In the genomic region with DNA sequence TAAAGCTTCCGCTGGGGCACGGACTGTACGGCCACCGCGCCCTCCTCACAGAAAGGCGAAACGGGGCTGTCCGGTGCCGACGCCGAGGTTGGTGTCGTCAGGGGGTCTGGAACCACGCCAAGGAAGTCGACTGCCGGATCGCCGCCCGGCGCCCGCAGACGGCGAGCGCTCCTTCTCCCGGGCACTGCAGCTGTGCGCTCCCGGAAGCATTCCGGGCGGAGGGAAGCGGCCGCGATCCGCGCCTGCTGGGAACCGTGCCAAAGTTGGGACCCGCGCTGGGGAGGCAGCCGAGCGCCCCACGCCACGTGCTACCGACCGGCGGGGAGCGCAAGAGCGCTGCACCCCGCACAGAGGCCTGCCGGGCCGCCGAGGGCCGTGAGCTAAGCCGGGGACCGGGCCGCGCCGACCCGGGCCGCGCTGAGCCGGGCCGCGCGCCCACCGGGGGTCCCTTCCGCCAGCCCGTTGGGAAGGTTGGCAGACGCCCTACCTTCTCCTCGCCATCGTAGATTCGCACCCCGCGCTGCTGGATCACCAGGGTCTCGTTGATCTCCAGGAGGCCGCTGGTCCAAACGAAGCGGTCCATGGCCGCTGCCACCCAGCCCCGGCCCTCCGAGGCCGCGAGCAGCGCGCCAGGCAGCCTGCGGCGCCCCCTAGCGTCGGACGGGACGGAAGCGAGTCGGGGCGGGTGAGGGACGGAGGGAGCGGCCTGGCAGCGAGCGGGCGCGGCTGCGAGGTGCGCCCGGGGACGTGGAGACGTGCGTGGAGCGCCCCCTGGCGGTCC, we compare ENCODE assay signal across 1 cellular context.
TF ChIP-seq lines count a peak whose summit lies in the region.

Gene VPS36, minus strand, starts transcription at position 623 of the 781 bp plus-strand sequence. Its CDS starts 40 bp downstream, at position 583.

TF ChIP-seq in HepG2, 621 proteins besides CTCF, POLR2A, EP300 and RAD21 (continued from another document and continues in another):
- TF ChIP-seq, protein P1, sequence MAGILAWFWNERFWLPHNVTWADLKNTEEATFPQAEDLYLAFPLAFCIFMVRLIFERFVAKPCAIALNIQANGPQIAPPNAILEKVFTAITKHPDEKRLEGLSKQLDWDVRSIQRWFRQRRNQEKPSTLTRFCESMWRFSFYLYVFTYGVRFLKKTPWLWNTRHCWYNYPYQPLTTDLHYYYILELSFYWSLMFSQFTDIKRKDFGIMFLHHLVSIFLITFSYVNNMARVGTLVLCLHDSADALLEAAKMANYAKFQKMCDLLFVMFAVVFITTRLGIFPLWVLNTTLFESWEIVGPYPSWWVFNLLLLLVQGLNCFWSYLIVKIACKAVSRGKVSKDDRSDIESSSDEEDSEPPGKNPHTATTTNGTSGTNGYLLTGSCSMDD (CRISPR knock-in tag; IDR thresholded peaks at IDR 0.05): no peak
- TF ChIP-seq TOE1 (CRISPR knock-in tag; IDR thresholded peaks at IDR 0.05): no peak
- TF ChIP-seq RXRB (CRISPR knock-in tag; IDR thresholded peaks at IDR 0.05; ENCODE audit: borderline replicate concordance): 0 out of 2 replicates have a peak, but pooled peaks have one; percentile 59
- peak; percentile 84 for TF ChIP-seq ZNF607 (CRISPR knock-in tag; IDR thresholded peaks at IDR 0.05; ENCODE audit: borderline replicate concordance)
- TF ChIP-seq ZNF788 (CRISPR knock-in tag; IDR thresholded peaks at IDR 0.05; ENCODE audit: borderline replicate concordance): peak; percentile 75
- TF ChIP-seq, protein P2, sequence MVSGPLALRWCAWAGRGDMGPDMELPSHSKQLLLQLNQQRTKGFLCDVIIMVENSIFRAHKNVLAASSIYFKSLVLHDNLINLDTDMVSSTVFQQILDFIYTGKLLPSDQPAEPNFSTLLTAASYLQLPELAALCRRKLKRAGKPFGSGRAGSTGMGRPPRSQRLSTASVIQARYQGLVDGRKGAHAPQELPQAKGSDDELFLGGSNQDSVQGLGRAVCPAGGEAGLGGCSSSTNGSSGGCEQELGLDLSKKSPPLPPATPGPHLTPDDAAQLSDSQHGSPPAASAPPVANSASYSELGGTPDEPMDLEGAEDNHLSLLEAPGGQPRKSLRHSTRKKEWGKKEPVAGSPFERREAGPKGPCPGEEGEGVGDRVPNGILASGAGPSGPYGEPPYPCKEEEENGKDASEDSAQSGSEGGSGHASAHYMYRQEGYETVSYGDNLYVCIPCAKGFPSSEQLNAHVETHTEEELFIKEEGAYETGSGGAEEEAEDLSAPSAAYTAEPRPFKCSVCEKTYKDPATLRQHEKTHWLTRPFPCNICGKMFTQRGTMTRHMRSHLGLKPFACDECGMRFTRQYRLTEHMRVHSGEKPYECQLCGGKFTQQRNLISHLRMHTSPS (CRISPR knock-in tag; IDR thresholded peaks at IDR 0.05; ENCODE audit: low read depth): peak; percentile 79
- TF ChIP-seq ZNF33B (CRISPR knock-in tag; IDR thresholded peaks at IDR 0.05): peak; percentile 86; the same call in 1 of the 2 replicates
- TF ChIP-seq CEBPB (IDR thresholded peaks at IDR 0.05; ENCODE audit: borderline replicate concordance, low read depth, low read length): no peak
- no peak for TF ChIP-seq CCAR2 (optimal IDR thresholded peaks at IDR 0.05; ENCODE audit: low read depth, low read length)
- peak; percentile 65; the same call in 1 of the 2 replicates for TF ChIP-seq RFXANK (CRISPR knock-in tag; IDR thresholded peaks at IDR 0.05)
- 0 out of 2 replicates have a peak, but pooled peaks have one; percentile 57 for TF ChIP-seq CBX5 (CRISPR knock-in tag; IDR thresholded peaks at IDR 0.05; ENCODE audit: borderline replicate concordance)
- peak; percentile 35; the same call in 1 of the 2 replicates for TF ChIP-seq HMG20A (CRISPR knock-in tag; IDR thresholded peaks at IDR 0.05; ENCODE audit: borderline replicate concordance)
- TF ChIP-seq SUZ12 (IDR thresholded peaks at IDR 0.05; ENCODE audit: low read depth, low read length): no peak
- TF ChIP-seq ZFP36L1 (CRISPR knock-in tag; IDR thresholded peaks at IDR 0.05): peak; percentile 56; the same call in 1 of the 2 replicates
- peak; percentile 45; the same call in 1 of the 2 replicates for TF ChIP-seq NFAT5 (CRISPR knock-in tag; IDR thresholded peaks at IDR 0.05)
- no peak for TF ChIP-seq ZNF264 (CRISPR knock-in tag; IDR thresholded peaks at IDR 0.05)
- TF ChIP-seq ZNF512 (CRISPR knock-in tag; IDR thresholded peaks at IDR 0.05): no peak
- TF ChIP-seq, protein P3, sequence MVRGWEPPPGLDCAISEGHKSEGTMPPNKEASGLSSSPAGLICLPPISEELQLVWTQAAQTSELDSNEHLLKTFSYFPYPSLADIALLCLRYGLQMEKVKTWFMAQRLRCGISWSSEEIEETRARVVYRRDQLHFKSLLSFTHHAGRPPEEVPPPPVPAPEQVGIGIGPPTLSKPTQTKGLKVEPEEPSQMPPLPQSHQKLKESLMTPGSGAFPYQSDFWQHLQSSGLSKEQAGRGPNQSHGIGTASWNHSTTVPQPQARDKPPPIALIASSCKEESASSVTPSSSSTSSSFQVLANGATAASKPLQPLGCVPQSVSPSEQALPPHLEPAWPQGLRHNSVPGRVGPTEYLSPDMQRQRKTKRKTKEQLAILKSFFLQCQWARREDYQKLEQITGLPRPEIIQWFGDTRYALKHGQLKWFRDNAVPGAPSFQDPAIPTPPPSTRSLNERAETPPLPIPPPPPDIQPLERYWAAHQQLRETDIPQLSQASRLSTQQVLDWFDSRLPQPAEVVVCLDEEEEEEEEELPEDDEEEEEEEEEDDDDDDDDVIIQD (CRISPR knock-in tag; IDR thresholded peaks at IDR 0.05; ENCODE audit: low read depth): 0 out of 2 replicates have a peak, but pooled peaks have one; percentile 25
- peak; percentile 87; the same call in 1 of the 2 replicates for TF ChIP-seq PREB (CRISPR knock-in tag; IDR thresholded peaks at IDR 0.05)
- TF ChIP-seq HBP1 (CRISPR knock-in tag; IDR thresholded peaks at IDR 0.05; ENCODE audit: low read depth): peak; percentile 73; the same call in 1 of the 2 replicates
- TF ChIP-seq GATAD2A (CRISPR knock-in tag; IDR thresholded peaks at IDR 0.05): 0 out of 2 replicates have a peak, but pooled peaks have one; percentile 32
- TF ChIP-seq CHCHD3 (CRISPR knock-in tag; IDR thresholded peaks at IDR 0.05): no peak
- TF ChIP-seq ZNF10 (CRISPR knock-in tag; IDR thresholded peaks at IDR 0.05; ENCODE audit: borderline replicate concordance, low read depth): no peak
- 0 out of 2 replicates have a peak, but pooled peaks have one; percentile 60 for TF ChIP-seq FOXC1 (CRISPR knock-in tag; IDR thresholded peaks at IDR 0.05; ENCODE audit: borderline replicate concordance)
- peak; percentile 83 for TF ChIP-seq NKX3-1 (CRISPR knock-in tag; IDR thresholded peaks at IDR 0.05)
- TF ChIP-seq MATR3 (CRISPR knock-in tag; IDR thresholded peaks at IDR 0.05): no peak
- no peak for TF ChIP-seq MED8 (CRISPR knock-in tag; IDR thresholded peaks at IDR 0.05; ENCODE audit: insufficient replicate concordance)
- peak; percentile 61 for TF ChIP-seq DMAP1 (CRISPR knock-in tag; IDR thresholded peaks at IDR 0.05)
- no peak for TF ChIP-seq SCMH1 (CRISPR knock-in tag; IDR thresholded peaks at IDR 0.05; ENCODE audit: borderline replicate concordance)
- no peak for TF ChIP-seq ZBTB21 (CRISPR knock-in tag; IDR thresholded peaks at IDR 0.05)
- TF ChIP-seq ZNF138 (CRISPR knock-in tag; IDR thresholded peaks at IDR 0.05; ENCODE audit: low read depth): no peak
- TF ChIP-seq IKZF1 (IDR thresholded peaks at IDR 0.05): no peak
- TF ChIP-seq ZNF713 (CRISPR knock-in tag; IDR thresholded peaks at IDR 0.05): no peak
- peak; percentile 81; the same call in 1 of the 2 replicates for TF ChIP-seq ZNF670 (CRISPR knock-in tag; IDR thresholded peaks at IDR 0.05; ENCODE audit: borderline replicate concordance)
- TF ChIP-seq ZBTB37 (CRISPR knock-in tag; IDR thresholded peaks at IDR 0.05): no peak
- TF ChIP-seq HOXD1 (CRISPR knock-in tag; IDR thresholded peaks at IDR 0.05): no peak
- TF ChIP-seq ZSCAN31 (CRISPR knock-in tag; IDR thresholded peaks at IDR 0.05; ENCODE audit: low read depth): peak; percentile 88
- no peak for TF ChIP-seq SOX6 (IDR thresholded peaks at IDR 0.05)
- TF ChIP-seq SOX6 (CRISPR knock-in tag; IDR thresholded peaks at IDR 0.05): peak; percentile 27; the same call in 1 of the 2 replicates
- TF ChIP-seq ZNF768 (CRISPR knock-in tag; IDR thresholded peaks at IDR 0.05): peak; percentile 70
- no peak for TF ChIP-seq MAFF (IDR thresholded peaks at IDR 0.05; ENCODE audit: low read depth, low read length)
- TF ChIP-seq, protein P4, sequence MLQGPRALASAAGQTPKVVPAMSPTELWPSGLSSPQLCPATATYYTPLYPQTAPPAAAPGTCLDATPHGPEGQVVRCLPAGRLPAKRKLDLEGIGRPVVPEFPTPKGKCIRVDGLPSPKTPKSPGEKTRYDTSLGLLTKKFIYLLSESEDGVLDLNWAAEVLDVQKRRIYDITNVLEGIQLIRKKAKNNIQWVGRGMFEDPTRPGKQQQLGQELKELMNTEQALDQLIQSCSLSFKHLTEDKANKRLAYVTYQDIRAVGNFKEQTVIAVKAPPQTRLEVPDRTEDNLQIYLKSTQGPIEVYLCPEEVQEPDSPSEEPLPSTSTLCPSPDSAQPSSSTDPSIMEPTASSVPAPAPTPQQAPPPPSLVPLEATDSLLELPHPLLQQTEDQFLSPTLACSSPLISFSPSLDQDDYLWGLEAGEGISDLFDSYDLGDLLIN (CRISPR knock-in tag; IDR thresholded peaks at IDR 0.05; ENCODE audit: borderline replicate concordance): peak; percentile 40; the same call in 1 of the 2 replicates
- TF ChIP-seq ZNF572 (CRISPR knock-in tag; IDR thresholded peaks at IDR 0.05): no peak
- TF ChIP-seq ZNF775 (CRISPR knock-in tag; IDR thresholded peaks at IDR 0.05; ENCODE audit: borderline replicate concordance): no peak
